10 cellular contexts compared by ENCODE assay signal in genomic region chr19:41025411-41025810, GRCh38. TPM values are rescaled to one million over a fixed set of nuclear protein-coding genes. Genes with fewer than 3 reads are reported as not detected.
"Had no signal": no experiment of that assay in that cellular context is flagged by ENCODE, and none has a peak within 500 bp of the region (broad histone marks: within the 10 kb centered on the region; RNA-seq: fewer than 3 reads in every experiment).

No MANE protein-coding gene starts in this region.

- H3K4me3 ChIP-seq: GM23248, HAP-1 had no signal

- H3K4me1 Mint-ChIP-seq: IgD-negative memory B cell had no signal

- ATAC-seq: HCT116, HepG2 had no signal

- H3K9me3 ChIP-seq: HAP-1 had no signal

- H3K9me3 Mint-ChIP-seq: HFFc6 had no signal

- DNase-seq: GM23248, HFFc6, KBM-7 had no signal

- H3K27ac Mint-ChIP-seq: HFFc6, IgD-negative memory B cell had no signal

- H3K4me1 ChIP-seq: HAP-1 had no signal

- H3K27ac ChIP-seq: GM23248, HL-60 had no signal

- H3K4me3 Mint-ChIP-seq: HFFc6, IgD-negative memory B cell had no signal

- H3K36me3 ChIP-seq: HAP-1 had no signal

- H3K9ac ChIP-seq: GM23248 had no signal

- H3K36me3 Mint-ChIP-seq: IgD-negative memory B cell had no signal

- H2AFZ ChIP-seq: GM23248 had no signal

- FAIRE-seq: HepG2 had no signal

RNA-seq across cellular contexts. Expression of gene CYP2B6, which starts 34.3 kb away (rescaled TPM):
- total RNA-seq: GM23248, H4, HepG2, HFFc6, HT1080 had no signal
- polyA plus RNA-seq: GM23248, IgD-negative memory B cell had no signal
